22 cellular contexts compared by ENCODE assay signal in genomic region chr7:114527589-114527988, GRCh38.
"Had no signal": no experiment of that assay in that cellular context is flagged by ENCODE, and none has a peak within 500 bp of the region (broad histone marks: within the 10 kb centered on the region; RNA-seq: fewer than 3 reads in every experiment).

No MANE protein-coding gene starts in this region.

- ATAC-seq: activated naive CD8-positive, alpha-beta T cell treated with anti-CD3 and anti-CD28 coated beads, Interleukin-2, amount 50 U/mL, for 24 hours; gastroesophageal sphincter; heart right ventricle; lower lobe of right lung; stimulated activated naive B cell treated with anti-CD40 and anti-IgM and Interleukin-4, amounts not matched to agents 10 μg/mL and 1 μg/mL and 100 μg/mL, for 72 hours; upper lobe of right lung had no signal

- H3K27me3 ChIP-seq: gastroesophageal sphincter, heart right ventricle, right atrium auricular region, upper lobe of right lung had no signal

- H3K36me3 ChIP-seq: gastroesophageal sphincter, heart right ventricle, lower lobe of right lung, prostate gland, right atrium auricular region, thoracic aorta, upper lobe of right lung had no signal

- DNase-seq: activated CD4-positive, alpha-beta T cell treated with anti-CD3 and anti-CD28 coated beads, Interleukin-2, amount 50 U/mL, for 1 hour; activated CD4-positive, CD25-positive, alpha-beta regulatory T cell treated with anti-CD3 and anti-CD28 coated beads, Interleukin-2, amount 50 U/mL, for 72 hours; activated CD8-positive, alpha-beta memory T cell treated with anti-CD3 and anti-CD28 coated beads for 24 hours; activated CD8-positive, alpha-beta memory T cell treated with anti-CD3 and anti-CD28 coated beads, Interleukin-2, amount 50 U/mL, for 48 hours; activated effector memory CD4-positive, alpha-beta T cell treated with Interleukin-2 at 50 U/mL for 16 hours; activated naive CD4-positive, alpha-beta T cell treated with anti-CD3 and anti-CD28 coated beads, Interleukin-2, amount 10 ng/mL, durations not matched to agents 7 days and 5 days; activated naive CD8-positive, alpha-beta T cell treated with anti-CD3 and anti-CD28 coated beads, Interleukin-2, amount 50 U/mL, for 24 hours; activated T-cell treated with anti-CD3 and anti-CD28 coated beads, Interleukin-2, amount 50 U/mL, for 48 hours; aorta; cortex of kidney; heart right ventricle; immature natural killer cell; lower lobe of right lung; midbrain; stimulated activated CD4-positive, alpha-beta T cell treated with anti-CD3 and anti-CD28 coated beads, Interleukin-4, amount 100 ng/mL, for 24 hours; stimulated activated naive B cell treated with anti-CD40 and anti-IgM and Interleukin-4, amounts not matched to agents 10 μg/mL and 1 μg/mL and 100 μg/mL, for 72 hours; upper lobe of right lung had no signal

- H3K4me2 ChIP-seq: smooth muscle cell had no signal

- H3K27ac ChIP-seq: gastroesophageal sphincter, lower lobe of right lung, prostate gland, thoracic aorta, upper lobe of right lung had no signal

- H3K9me3 ChIP-seq: gastroesophageal sphincter, heart right ventricle, lower lobe of right lung, prostate gland, right atrium auricular region, thoracic aorta, upper lobe of right lung had no signal

- H3K4me1 ChIP-seq: heart right ventricle, lower lobe of right lung, prostate gland, right atrium auricular region, upper lobe of right lung had no signal

- H3K4me3 ChIP-seq: gastroesophageal sphincter, lower lobe of right lung, prostate gland, right atrium auricular region, smooth muscle cell, thoracic aorta, upper lobe of right lung had no signal
